30 cellular contexts compared by ENCODE assay signal in genomic region chr17:83075270-83075880, GRCh38. TPM values are rescaled to one million over a fixed set of nuclear protein-coding genes. Genes with fewer than 3 reads are reported as not detected.
DNase-seq lines count a peak whose midpoint lies in the region; ATAC-seq lines count a peak whose summit lies in the region.
"Had no signal": no experiment of that assay in that cellular context is flagged by ENCODE, and none has a peak within 500 bp of the region (broad histone marks: within the 10 kb centered on the region; RNA-seq: fewer than 3 reads in every experiment).

No MANE protein-coding gene starts in this region.

- no peak overlapping the region for H4K8ac ChIP-seq in mesenchymal stem cell (ENCODE audit: low read length)

- peaks cover 17% of the 10 kb centered on the region for H3K4me1 Mint-ChIP-seq in stimulated activated naive CD8-positive, alpha-beta T cell treated with anti-CD3 and anti-CD28 coated beads, Interleukin-15, Interleukin-2, amounts not matched to agents 100 ng/mL and 50 ng/mL, for 24 hours (ENCODE audit: low read depth)
- H3K4me1 Mint-ChIP-seq in stimulated activated naive CD8-positive, alpha-beta T cell treated with anti-CD3 and anti-CD28 coated beads, Interleukin-15, amount 100 ng/mL, for 72 hours: peaks cover 36% of the 10 kb centered on the region
- peaks cover 19% of the 10 kb centered on the region for H3K4me1 Mint-ChIP-seq in activated CD8-positive, alpha-beta T cell treated with anti-CD3 and anti-CD28 coated beads, Interleukin-2, amount 10 ng/mL, durations not matched to agents 7 days and 5 days (ENCODE audit: low read depth)

- H3K9me3 ChIP-seq in mesenchymal stem cell (ENCODE audit: control insufficient read depth, low read length) (no peaks in the 10 kb centered on the region), aorta (ENCODE audit: control insufficient read depth, low read length) (no peaks in the 10 kb centered on the region)
- H3K9me3 ChIP-seq: ascending aorta, vagina had no signal

- peak overlapping the region; percentile 49 for H4K91ac ChIP-seq in mesenchymal stem cell (ENCODE audit: low read length)

- no peak overlapping the region for H2BK120ac ChIP-seq in mesenchymal stem cell (ENCODE audit: low read depth, low read length)

- H3K4me3 Mint-ChIP-seq in stimulated activated naive CD8-positive, alpha-beta T cell treated with anti-CD3 and anti-CD28 coated beads, Interleukin-15, Interleukin-2, amounts not matched to agents 100 ng/mL and 50 ng/mL, for 24 hours: no peak overlapping the region
- H3K4me3 Mint-ChIP-seq in stimulated activated naive CD8-positive, alpha-beta T cell treated with anti-CD3 and anti-CD28 coated beads, Interleukin-15, amount 100 ng/mL, for 72 hours: no peak overlapping the region
- no peak overlapping the region for H3K4me3 Mint-ChIP-seq in activated CD8-positive, alpha-beta T cell treated with anti-CD3 and anti-CD28 coated beads, Interleukin-2, amount 10 ng/mL, durations not matched to agents 7 days and 5 days
- H3K4me3 Mint-ChIP-seq: activated naive CD8-positive, alpha-beta T cell; natural killer cell treated with Interleukin-12 subunit alpha and Interleukin-12 subunit beta and Interleukin-15 and Interleukin-18, amount 100 ng/mL, for 72 hours had no signal

- peak overlapping the region; percentile 3 for H3K27ac Mint-ChIP-seq in stimulated activated naive CD8-positive, alpha-beta T cell treated with anti-CD3 and anti-CD28 coated beads, Interleukin-15, Interleukin-2, amounts not matched to agents 100 ng/mL and 50 ng/mL, for 24 hours
- no peak overlapping the region for H3K27ac Mint-ChIP-seq in stimulated activated naive CD8-positive, alpha-beta T cell treated with anti-CD3 and anti-CD28 coated beads, Interleukin-15, amount 100 ng/mL, for 72 hours
- H3K27ac Mint-ChIP-seq in activated CD8-positive, alpha-beta T cell treated with anti-CD3 and anti-CD28 coated beads, Interleukin-2, amount 10 ng/mL, durations not matched to agents 7 days and 5 days: no peak overlapping the region
- H3K27ac Mint-ChIP-seq: activated naive CD8-positive, alpha-beta T cell; natural killer cell treated with Interleukin-12 subunit alpha and Interleukin-12 subunit beta and Interleukin-15 and Interleukin-18, amount 100 ng/mL, for 72 hours had no signal

- no peak for DNase-seq in stimulated activated naive CD8-positive, alpha-beta T cell treated with anti-CD3 and anti-CD28 coated beads, Interleukin-15, amount 100 ng/mL, for 72 hours
- DNase-seq in NCI-H69 (lab: John Stamatoyannopoulos, UW) (peak; percentile 32), mesenchymal stem cell (no peak), aorta (no peak)
- no peak for DNase-seq in activated CD8-positive, alpha-beta T cell treated with anti-CD3 and anti-CD28 coated beads, Interleukin-2, amount 10 ng/mL, durations not matched to agents 7 days and 5 days
- no peak for DNase-seq in stimulated activated CD4-positive, alpha-beta T cell treated with anti-CD3 and anti-CD28 coated beads, Interleukin-12 subunit alpha, Interleukin-12 subunit beta, amount 100 ng/mL, for 4 hours
- DNase-seq: activated CD4-positive, alpha-beta T cell treated with anti-CD3 and anti-CD28 coated beads, Interleukin-2, amount 50 U/mL, for 4 hours; activated CD8-positive, alpha-beta memory T cell treated with anti-CD3 and anti-CD28 coated beads, Interleukin-2, amount 50 U/mL, for 48 hours; C1 segment of cervical spinal cord; effector memory CD4-positive, alpha-beta T cell; hippocampal formation; MM.1S; NCI-H1694 treated with DMSO at 0.1 percent for 48 hours; NCI-H2171; NCI-H510A treated with DMSO at 0.1 percent for 48 hours; SHP77 treated with DMSO at 0.1 percent for 48 hours; stimulated activated naive CD4-positive, alpha-beta T cell treated with Interleukin-2 at 50 U/mL for 16 hours; T-helper 2 cell had no signal

- no peak overlapping the region for H3K9ac ChIP-seq in mesenchymal stem cell (ENCODE audit: low read length)
- H3K9ac ChIP-seq: KMS-11 had no signal

- H3K79me1 ChIP-seq in mesenchymal stem cell (replicated peaks; ENCODE audit: low read length, poor library complexity, severe bottlenecking): no peaks in the 10 kb centered on the region

- peaks cover 0 to 17% of the 10 kb centered on the region in 2 experiments for H3K27me3 ChIP-seq in mesenchymal stem cell (ENCODE audit: control insufficient read depth in 1 of 2, insufficient read depth in 1 of 2, low read length in 2 of 2)
- H3K27me3 ChIP-seq in aorta (ENCODE audit: control insufficient read depth in 1 of 2, insufficient read depth in 2 of 2, low read length in 1 of 2): no peaks in the 10 kb centered on the region
- H3K27me3 ChIP-seq: ascending aorta, vagina had no signal

- peaks cover 26% of the 10 kb centered on the region for H3K4me1 ChIP-seq in mesenchymal stem cell (ENCODE audit: control insufficient read depth, insufficient read depth, low read depth, low read length)
- no peaks in the 10 kb centered on the region for H3K4me1 ChIP-seq in aorta (ENCODE audit: control insufficient read depth in 1 of 2, insufficient read depth in 2 of 2, low read length in 2 of 2)

- CTCF ChIA-PET in activated CD8-positive, alpha-beta T cell treated with anti-CD3 and anti-CD28 coated beads, Interleukin-2, amount 10 ng/mL, durations not matched to agents 7 days and 5 days (lab: Charles Lee): interaction anchor here (0.8 kb wide), 1 partner anchor 9 kb away, joined by 3 read pairs; no protein-coding TSS in a partner anchor

- no peak overlapping the region for H3K14ac ChIP-seq in mesenchymal stem cell (ENCODE audit: low read length in 2 of 2)

- no peak overlapping the region for H3K18ac ChIP-seq in mesenchymal stem cell (ENCODE audit: low read depth in 1 of 2, low read length in 2 of 2)

- H3K36me3 ChIP-seq in mesenchymal stem cell (ENCODE audit: control insufficient read depth in 1 of 2, insufficient read depth in 2 of 2, low read depth in 1 of 2, low read length in 2 of 2) (no peaks in the 10 kb centered on the region), aorta (ENCODE audit: control insufficient read depth in 1 of 2, insufficient read depth in 2 of 2, low read length in 1 of 2) (no peaks in the 10 kb centered on the region)
- H3K36me3 ChIP-seq: ascending aorta, cardiac muscle cell, vagina had no signal

- H2AFZ ChIP-seq in mesenchymal stem cell (ENCODE audit: low read depth, low read length): no peak overlapping the region

- H2AK5ac ChIP-seq in mesenchymal stem cell (ENCODE audit: low read length, severe bottlenecking): no peak overlapping the region

- no peak overlapping the region for H3K23ac ChIP-seq in mesenchymal stem cell (ENCODE audit: low read length in 2 of 2)

- intact Hi-C loops in aorta (cut with DNase I): loop anchor here in 1 of 2 donors (5.0 kb wide), 2 partner anchors 113 to 293 kb away; no protein-coding TSS in a partner anchor

- 92% methylated on average over 21 of the region's 21 CpGs for WGBS in mesenchymal stem cell
- 92 to 95% methylated on average over 21 of the region's 21 CpGs for WGBS in aorta, 2 donors

- no peak overlapping the region for H2BK15ac ChIP-seq in mesenchymal stem cell (ENCODE audit: low read depth, poor library complexity, severe bottlenecking)

- H3K36me3 Mint-ChIP-seq in stimulated activated naive CD8-positive, alpha-beta T cell treated with anti-CD3 and anti-CD28 coated beads, Interleukin-15, Interleukin-2, amounts not matched to agents 100 ng/mL and 50 ng/mL, for 24 hours (ENCODE audit: low read depth): no peaks in the 10 kb centered on the region
- no peaks in the 10 kb centered on the region for H3K36me3 Mint-ChIP-seq in activated CD8-positive, alpha-beta T cell treated with anti-CD3 and anti-CD28 coated beads, Interleukin-2, amount 10 ng/mL, durations not matched to agents 7 days and 5 days (ENCODE audit: low read depth)
- H3K36me3 Mint-ChIP-seq: activated naive CD8-positive, alpha-beta T cell; natural killer cell treated with Interleukin-12 subunit alpha and Interleukin-12 subunit beta and Interleukin-15 and Interleukin-18, amount 100 ng/mL, for 72 hours had no signal

- POLR2A ChIA-PET in activated CD8-positive, alpha-beta T cell treated with anti-CD3 and anti-CD28 coated beads, Interleukin-2, amount 10 ng/mL, durations not matched to agents 7 days and 5 days (lab: Charles Lee): interaction anchor here (0.6 kb wide), 1 partner anchor 32 kb away, joined by 3 read pairs; no protein-coding TSS in a partner anchor

- H3K9me3 Mint-ChIP-seq in stimulated activated naive CD8-positive, alpha-beta T cell treated with anti-CD3 and anti-CD28 coated beads, Interleukin-15, Interleukin-2, amounts not matched to agents 100 ng/mL and 50 ng/mL, for 24 hours: no peaks in the 10 kb centered on the region
- no peaks in the 10 kb centered on the region for H3K9me3 Mint-ChIP-seq in stimulated activated naive CD8-positive, alpha-beta T cell treated with anti-CD3 and anti-CD28 coated beads, Interleukin-15, amount 100 ng/mL, for 72 hours
- H3K9me3 Mint-ChIP-seq in activated CD8-positive, alpha-beta T cell treated with anti-CD3 and anti-CD28 coated beads, Interleukin-2, amount 10 ng/mL, durations not matched to agents 7 days and 5 days (ENCODE audit: insufficient read depth): no peaks in the 10 kb centered on the region
- H3K9me3 Mint-ChIP-seq: natural killer cell treated with Interleukin-12 subunit alpha and Interleukin-12 subunit beta and Interleukin-15 and Interleukin-18, amount 100 ng/mL, for 72 hours had no signal

- H3K4me3 ChIP-seq in mesenchymal stem cell (ENCODE audit: insufficient read depth in 1 of 2, low read depth in 1 of 2, low read length in 2 of 2) (no peak overlapping the region), aorta (ENCODE audit: low read length in 2 of 2) (no peak overlapping the region)
- H3K4me3 ChIP-seq: ascending aorta, cardiac muscle cell, coronary artery, GM12878, vagina had no signal

- no peak overlapping the region for H2BK5ac ChIP-seq in mesenchymal stem cell (ENCODE audit: low read depth, low read length, poor library complexity, severe bottlenecking)

- H3K4ac ChIP-seq in mesenchymal stem cell (ENCODE audit: low read depth in 1 of 2, low read length in 2 of 2): no peak overlapping the region

- no peak overlapping the region for H2BK12ac ChIP-seq in mesenchymal stem cell (ENCODE audit: low read length in 2 of 2)

- no peak overlapping the region for H3K4me2 ChIP-seq in mesenchymal stem cell (ENCODE audit: low read length, poor library complexity, severe bottlenecking)
- H3K4me2 ChIP-seq: KMS-11 had no signal

- H3K27me3 Mint-ChIP-seq in stimulated activated naive CD8-positive, alpha-beta T cell treated with anti-CD3 and anti-CD28 coated beads, Interleukin-15, Interleukin-2, amounts not matched to agents 100 ng/mL and 50 ng/mL, for 24 hours: peaks cover 14% of the 10 kb centered on the region
- peaks cover 14% of the 10 kb centered on the region for H3K27me3 Mint-ChIP-seq in stimulated activated naive CD8-positive, alpha-beta T cell treated with anti-CD3 and anti-CD28 coated beads, Interleukin-15, amount 100 ng/mL, for 72 hours
- H3K27me3 Mint-ChIP-seq in activated CD8-positive, alpha-beta T cell treated with anti-CD3 and anti-CD28 coated beads, Interleukin-2, amount 10 ng/mL, durations not matched to agents 7 days and 5 days (ENCODE audit: low read depth): peaks cover 19% of the 10 kb centered on the region
- H3K27me3 Mint-ChIP-seq: activated naive CD8-positive, alpha-beta T cell had no signal

- H3K27ac ChIP-seq in mesenchymal stem cell (ENCODE audit: low read length, poor library complexity, severe bottlenecking) (no peak overlapping the region), aorta (ENCODE audit: low read depth in 1 of 2, low read length in 2 of 2) (no peak overlapping the region)
- H3K27ac ChIP-seq: ascending aorta, cardiac muscle cell, coronary artery, epithelial cell of prostate, KMS-11, vagina had no signal

- ATAC-seq in stimulated activated naive CD8-positive, alpha-beta T cell treated with anti-CD3 and anti-CD28 coated beads, Interleukin-15, amount 100 ng/mL, for 72 hours: no peak
- no peak for ATAC-seq in activated CD8-positive, alpha-beta T cell treated with anti-CD3 and anti-CD28 coated beads, Interleukin-2, amount 10 ng/mL, durations not matched to agents 7 days and 5 days
- no peak for ATAC-seq in aorta (ENCODE audit: low FRiP score)
- ATAC-seq: activated CD4-positive, CD25-positive, alpha-beta regulatory T cell treated with anti-CD3 and anti-CD28 coated beads, Interleukin-2, amount 50 U/mL, for 24 hours; GM12878; natural killer cell treated with Interleukin-12 subunit alpha and Interleukin-12 subunit beta and Interleukin-15 and Interleukin-18, amount 100 ng/mL, for 72 hours; Panc1 had no signal

RNA-seq across cellular contexts. Expression of gene METRNL, which starts 4.0 kb away (rescaled TPM):
- polyA plus RNA-seq in mesenchymal stem cell (2013, experiment 1 of 2): 15.1 TPM
- polyA plus RNA-seq in mesenchymal stem cell (2013, experiment 2 of 2): 14.1 TPM
- 1 to 10 TPM; 3.0 to 4.8 TPM for total RNA-seq in activated CD8-positive, alpha-beta T cell treated with anti-CD3 and anti-CD28 coated beads, Interleukin-2, amount 10 ng/mL, durations not matched to agents 7 days and 5 days
- total RNA-seq in aorta: 100 to 1,000 TPM; 126 to 176 TPM
- 10 to 100 TPM; 35.3 to 81.5 TPM for polyA plus RNA-seq in aorta

Comparison
In these comparisons a context has a peak if more than half of its experiments do, and no peak if none do; other contexts are left out.
1. RNA of gene METRNL, which starts 4.0 kb away (total RNA-seq): 126 to 176 TPM in aorta; 3.0 to 4.8 TPM in activated CD8-positive, alpha-beta T cell treated with anti-CD3 and anti-CD28 coated beads, Interleukin-2, amount 10 ng/mL, durations not matched to agents 7 days and 5 days; every median in the first group is over 10 times any median in the second.